In the genomic region with DNA sequence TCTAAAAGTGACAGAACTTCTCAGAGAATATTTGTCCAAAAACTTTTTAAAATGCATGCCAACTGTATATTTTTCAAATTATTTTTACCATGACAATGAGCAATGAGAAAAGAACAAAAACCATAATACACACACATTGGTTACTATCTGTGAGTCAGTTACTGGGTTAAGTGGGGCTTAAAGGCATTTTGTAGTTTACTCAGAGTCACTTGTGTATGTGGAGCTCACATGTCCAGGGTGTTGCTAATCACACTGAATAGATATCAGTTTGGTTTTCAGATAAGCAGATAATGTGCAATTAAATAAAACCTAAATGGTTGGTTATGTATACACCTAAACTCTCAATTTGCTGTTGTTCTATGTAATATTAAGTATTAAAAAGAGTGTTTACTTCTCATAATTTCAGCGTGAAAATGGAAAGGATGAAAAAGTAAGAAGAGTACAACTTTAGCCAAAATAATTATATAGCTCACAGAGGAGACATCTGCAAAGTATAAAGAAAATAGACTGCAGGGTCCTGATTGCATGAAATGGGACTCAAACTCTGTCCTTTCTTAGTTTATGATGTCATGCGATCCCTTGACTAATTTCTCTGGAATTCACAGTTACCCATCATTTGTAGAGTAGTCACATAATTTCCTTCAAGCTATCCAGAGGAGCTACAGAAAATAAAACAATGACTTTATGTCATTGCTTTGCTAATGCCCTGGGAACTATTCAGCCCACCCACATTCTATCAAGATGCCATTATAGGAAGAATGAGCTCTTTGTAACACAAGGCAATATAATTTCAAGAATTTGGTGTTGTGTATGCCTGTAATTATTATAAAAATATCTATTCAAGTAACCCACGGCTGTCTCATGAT, we compare ENCODE assay signal across 1 cellular context.
A peak's percentile ranks its signal among the peaks of the same experiment; 100 is the strongest.
TF ChIP-seq lines count a peak whose summit lies in the region.

No MANE protein-coding gene starts in this region.

TF ChIP-seq in HEK293, 187 proteins besides CTCF, POLR2A, EP300 and RAD21 (continued from another document and continues in another):
- TF ChIP-seq, protein P1, sequence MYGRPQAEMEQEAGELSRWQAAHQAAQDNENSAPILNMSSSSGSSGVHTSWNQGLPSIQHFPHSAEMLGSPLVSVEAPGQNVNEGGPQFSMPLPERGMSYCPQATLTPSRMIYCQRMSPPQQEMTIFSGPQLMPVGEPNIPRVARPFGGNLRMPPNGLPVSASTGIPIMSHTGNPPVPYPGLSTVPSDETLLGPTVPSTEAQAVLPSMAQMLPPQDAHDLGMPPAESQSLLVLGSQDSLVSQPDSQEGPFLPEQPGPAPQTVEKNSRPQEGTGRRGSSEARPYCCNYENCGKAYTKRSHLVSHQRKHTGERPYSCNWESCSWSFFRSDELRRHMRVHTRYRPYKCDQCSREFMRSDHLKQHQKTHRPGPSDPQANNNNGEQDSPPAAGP (tag by site-specific recombination; IDR thresholded peaks at IDR 0.05) = no peak
- TF ChIP-seq ZNF610 (tag by site-specific recombination; IDR thresholded peaks at IDR 0.05; ENCODE audit: borderline replicate concordance) (no peak), RBAK (tag by site-specific recombination; IDR thresholded peaks at IDR 0.05) (no peak), PRDM4 (tag by site-specific recombination; IDR thresholded peaks at IDR 0.05) (no peak), ZNF324 (tag by site-specific recombination; IDR thresholded peaks at IDR 0.05) (no peak), ZNF362 (tag by site-specific recombination; IDR thresholded peaks at IDR 0.05) (no peak), ZNF146 (tag by site-specific recombination; IDR thresholded peaks at IDR 0.05) (no peak), ZBTB48 (tag by site-specific recombination; IDR thresholded peaks at IDR 0.05) (peak; percentile 81), ZNF585B (tag by site-specific recombination; IDR thresholded peaks at IDR 0.05) (no peak), ZNF223 (tag by site-specific recombination; IDR thresholded peaks at IDR 0.05) (no peak), ZNF701 (tag by site-specific recombination; IDR thresholded peaks at IDR 0.05) (no peak), SP3 (tag by site-specific recombination; IDR thresholded peaks at IDR 0.05) (no peak; the same call in 1 of the 2 replicates), PRDM1 (tag by site-specific recombination; IDR thresholded peaks at IDR 0.05) (0 out of 2 replicates have a peak, but pooled peaks have one; percentile 31), TRIM28 (IDR thresholded peaks at IDR 0.05; ENCODE audit: borderline replicate concordance, low read length) (no peak), OSR2 (tag by site-specific recombination; IDR thresholded peaks at IDR 0.05) (0 out of 2 replicates have a peak, but pooled peaks have one; percentile 40), ZNF433 (tag by site-specific recombination; IDR thresholded peaks at IDR 0.05; ENCODE audit: low read depth) (no peak), SALL2 (tag by site-specific recombination; IDR thresholded peaks at IDR 0.05; ENCODE audit: borderline replicate concordance) (no peak), ZNF561 (tag by site-specific recombination; IDR thresholded peaks at IDR 0.05; ENCODE audit: borderline replicate concordance) (no peak), ZNF571 (tag by site-specific recombination; IDR thresholded peaks at IDR 0.05) (no peak), ZNF549 (tag by site-specific recombination; IDR thresholded peaks at IDR 0.05) (no peak), ZNF555 (tag by site-specific recombination; conservative IDR thresholded peaks at IDR 0.05) (no peak), ZNF654 (tag by site-specific recombination; IDR thresholded peaks at IDR 0.05; ENCODE audit: low read depth) (no peak), ZNF311 (tag by site-specific recombination; IDR thresholded peaks at IDR 0.05; ENCODE audit: borderline replicate concordance) (no peak), ZBTB17 (tag by site-specific recombination; IDR thresholded peaks at IDR 0.05) (peak; percentile 58), ZNF510 (tag by site-specific recombination; IDR thresholded peaks at IDR 0.05; ENCODE audit: insufficient replicate concordance) (no peak), ZNF274 (IDR thresholded peaks at IDR 0.05; ENCODE audit: low read length) (no peak), ZNF274 (tag by site-specific recombination; IDR thresholded peaks at IDR 0.05; ENCODE audit: borderline replicate concordance) (no peak), ZNF202 (tag by site-specific recombination; IDR thresholded peaks at IDR 0.05; ENCODE audit: borderline replicate concordance) (no peak), KLF7 (tag by site-specific recombination; IDR thresholded peaks at IDR 0.05; ENCODE audit: borderline replicate concordance) (no peak), ZNF184 (tag by site-specific recombination; IDR thresholded peaks at IDR 0.05) (peak; percentile 61; the same call in 1 of the 2 replicates), GLI2 (tag by site-specific recombination; IDR thresholded peaks at IDR 0.05; ENCODE audit: borderline replicate concordance, low read depth) (peak; percentile 3; the same call in 1 of the 2 replicates), ZFP41 (tag by site-specific recombination; IDR thresholded peaks at IDR 0.05; ENCODE audit: borderline replicate concordance) (no peak), MZF1 (tag by site-specific recombination; IDR thresholded peaks at IDR 0.05; ENCODE audit: borderline replicate concordance) (no peak), ZNF221 (tag by site-specific recombination; IDR thresholded peaks at IDR 0.05; ENCODE audit: borderline replicate concordance) (no peak), ZNF350 (tag by site-specific recombination; IDR thresholded peaks at IDR 0.05) (no peak), HOXC10 (CRISPR knock-in tag; IDR thresholded peaks at IDR 0.05) (no peak), ZNF76 (tag by site-specific recombination; IDR thresholded peaks at IDR 0.05; ENCODE audit: borderline replicate concordance, low read depth) (no peak), SETDB1 (IDR thresholded peaks at IDR 0.05; ENCODE audit: insufficient read length, low read length) (no peak), ZNF416 (tag by site-specific recombination; IDR thresholded peaks at IDR 0.05) (no peak), ZNF624 (tag by site-specific recombination; IDR thresholded peaks at IDR 0.05) (no peak), ZNF623 (tag by site-specific recombination; IDR thresholded peaks at IDR 0.05) (no peak), ZNF133 (tag by site-specific recombination; IDR thresholded peaks at IDR 0.05) (no peak), ZNF426 (tag by site-specific recombination; IDR thresholded peaks at IDR 0.05) (no peak), HOXA7 (CRISPR knock-in tag; IDR thresholded peaks at IDR 0.05; ENCODE audit: borderline replicate concordance) (no peak), ZNF473 (tag by site-specific recombination; IDR thresholded peaks at IDR 0.05) (no peak), ZNF404 (tag by site-specific recombination; IDR thresholded peaks at IDR 0.05) (no peak), ZNF501 (tag by site-specific recombination; IDR thresholded peaks at IDR 0.05) (no peak), ZNF19 (tag by site-specific recombination; IDR thresholded peaks at IDR 0.05; ENCODE audit: low read depth) (no peak), INSM2 (tag by site-specific recombination; IDR thresholded peaks at IDR 0.05) (no peak), ZNF621 (tag by site-specific recombination; IDR thresholded peaks at IDR 0.05) (no peak)
- TF ChIP-seq, protein P2, sequence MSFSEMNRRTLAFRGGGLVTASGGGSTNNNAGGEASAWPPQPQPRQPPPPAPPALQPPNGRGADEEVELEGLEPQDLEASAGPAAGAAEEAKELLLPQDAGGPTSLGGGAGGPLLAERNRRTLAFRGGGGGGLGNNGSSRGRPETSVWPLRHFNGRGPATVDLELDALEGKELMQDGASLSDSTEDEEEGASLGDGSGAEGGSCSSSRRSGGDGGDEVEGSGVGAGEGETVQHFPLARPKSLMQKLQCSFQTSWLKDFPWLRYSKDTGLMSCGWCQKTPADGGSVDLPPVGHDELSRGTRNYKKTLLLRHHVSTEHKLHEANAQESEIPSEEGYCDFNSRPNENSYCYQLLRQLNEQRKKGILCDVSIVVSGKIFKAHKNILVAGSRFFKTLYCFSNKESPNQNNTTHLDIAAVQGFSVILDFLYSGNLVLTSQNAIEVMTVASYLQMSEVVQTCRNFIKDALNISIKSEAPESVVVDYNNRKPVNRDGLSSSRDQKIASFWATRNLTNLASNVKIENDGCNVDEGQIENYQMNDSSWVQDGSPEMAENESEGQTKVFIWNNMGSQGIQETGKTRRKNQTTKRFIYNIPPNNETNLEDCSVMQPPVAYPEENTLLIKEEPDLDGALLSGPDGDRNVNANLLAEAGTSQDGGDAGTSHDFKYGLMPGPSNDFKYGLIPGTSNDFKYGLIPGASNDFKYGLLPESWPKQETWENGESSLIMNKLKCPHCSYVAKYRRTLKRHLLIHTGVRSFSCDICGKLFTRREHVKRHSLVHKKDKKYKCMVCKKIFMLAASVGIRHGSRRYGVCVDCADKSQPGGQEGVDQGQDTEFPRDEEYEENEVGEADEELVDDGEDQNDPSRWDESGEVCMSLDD (tag by site-specific recombination; IDR thresholded peaks at IDR 0.05) = no peak
- TF ChIP-seq, protein P3, sequence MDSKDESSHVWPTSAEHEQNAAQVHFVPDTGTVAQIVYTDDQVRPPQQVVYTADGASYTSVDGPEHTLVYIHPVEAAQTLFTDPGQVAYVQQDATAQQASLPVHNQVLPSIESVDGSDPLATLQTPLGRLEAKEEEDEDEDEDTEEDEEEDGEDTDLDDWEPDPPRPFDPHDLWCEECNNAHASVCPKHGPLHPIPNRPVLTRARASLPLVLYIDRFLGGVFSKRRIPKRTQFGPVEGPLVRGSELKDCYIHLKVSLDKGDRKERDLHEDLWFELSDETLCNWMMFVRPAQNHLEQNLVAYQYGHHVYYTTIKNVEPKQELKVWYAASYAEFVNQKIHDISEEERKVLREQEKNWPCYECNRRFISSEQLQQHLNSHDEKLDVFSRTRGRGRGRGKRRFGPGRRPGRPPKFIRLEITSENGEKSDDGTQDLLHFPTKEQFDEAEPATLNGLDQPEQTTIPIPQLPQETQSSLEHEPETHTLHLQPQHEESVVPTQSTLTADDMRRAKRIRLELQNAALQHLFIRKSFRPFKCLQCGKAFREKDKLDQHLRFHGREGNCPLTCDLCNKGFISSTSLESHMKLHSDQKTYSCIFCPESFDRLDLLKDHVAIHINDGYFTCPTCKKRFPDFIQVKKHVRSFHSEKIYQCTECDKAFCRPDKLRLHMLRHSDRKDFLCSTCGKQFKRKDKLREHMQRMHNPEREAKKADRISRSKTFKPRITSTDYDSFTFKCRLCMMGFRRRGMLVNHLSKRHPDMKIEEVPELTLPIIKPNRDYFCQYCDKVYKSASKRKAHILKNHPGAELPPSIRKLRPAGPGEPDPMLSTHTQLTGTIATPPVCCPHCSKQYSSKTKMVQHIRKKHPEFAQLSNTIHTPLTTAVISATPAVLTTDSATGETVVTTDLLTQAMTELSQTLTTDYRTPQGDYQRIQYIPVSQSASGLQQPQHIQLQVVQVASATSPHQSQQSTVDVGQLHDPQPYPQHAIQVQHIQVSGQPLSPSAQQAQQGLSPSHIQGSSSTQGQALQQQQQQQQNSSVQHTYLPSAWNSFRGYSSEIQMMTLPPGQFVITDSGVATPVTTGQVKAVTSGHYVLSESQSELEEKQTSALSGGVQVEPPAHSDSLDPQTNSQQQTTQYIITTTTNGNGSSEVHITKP (tag by site-specific recombination; IDR thresholded peaks at IDR 0.05) = peak; percentile 30; the same call in 1 of the 2 replicates
- TF ChIP-seq, protein P4, sequence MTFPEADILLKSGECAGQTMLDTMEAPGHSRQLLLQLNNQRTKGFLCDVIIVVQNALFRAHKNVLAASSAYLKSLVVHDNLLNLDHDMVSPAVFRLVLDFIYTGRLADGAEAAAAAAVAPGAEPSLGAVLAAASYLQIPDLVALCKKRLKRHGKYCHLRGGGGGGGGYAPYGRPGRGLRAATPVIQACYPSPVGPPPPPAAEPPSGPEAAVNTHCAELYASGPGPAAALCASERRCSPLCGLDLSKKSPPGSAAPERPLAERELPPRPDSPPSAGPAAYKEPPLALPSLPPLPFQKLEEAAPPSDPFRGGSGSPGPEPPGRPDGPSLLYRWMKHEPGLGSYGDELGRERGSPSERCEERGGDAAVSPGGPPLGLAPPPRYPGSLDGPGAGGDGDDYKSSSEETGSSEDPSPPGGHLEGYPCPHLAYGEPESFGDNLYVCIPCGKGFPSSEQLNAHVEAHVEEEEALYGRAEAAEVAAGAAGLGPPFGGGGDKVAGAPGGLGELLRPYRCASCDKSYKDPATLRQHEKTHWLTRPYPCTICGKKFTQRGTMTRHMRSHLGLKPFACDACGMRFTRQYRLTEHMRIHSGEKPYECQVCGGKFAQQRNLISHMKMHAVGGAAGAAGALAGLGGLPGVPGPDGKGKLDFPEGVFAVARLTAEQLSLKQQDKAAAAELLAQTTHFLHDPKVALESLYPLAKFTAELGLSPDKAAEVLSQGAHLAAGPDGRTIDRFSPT (tag by site-specific recombination; IDR thresholded peaks at IDR 0.05) = peak; percentile 78
